In genomic region chr11:96084610-96085348, GRCh38 we compare ENCODE assay signal across 1 cellular context.
TF ChIP-seq lines count a peak whose summit lies in the region.

No MANE protein-coding gene starts in this region.

TF ChIP-seq in H1, 55 proteins besides CTCF, POLR2A, EP300 and RAD21:
- no peak for TF ChIP-seq EGR1 (IDR thresholded peaks at IDR 0.05; ENCODE audit: borderline replicate concordance, low read depth, low read length)
- TF ChIP-seq CTBP2 (IDR thresholded peaks at IDR 0.05; ENCODE audit: borderline replicate concordance, insufficient read depth, insufficient read length, low read length): no peak
- TF ChIP-seq RXRA (IDR thresholded peaks at IDR 0.05; ENCODE audit: insufficient read depth, low read depth, low read length): no peak
- 0 out of 2 replicates have a peak, but pooled peaks have one; percentile 22 for TF ChIP-seq ZNF274 (IDR thresholded peaks at IDR 0.05; ENCODE audit: borderline replicate concordance, extremely low read depth, low read length)
TF ChIP-seq in H1: peak in this region for 1.
